Comparison of ENCODE assay signal across 1 cellular context in the genomic region with DNA sequence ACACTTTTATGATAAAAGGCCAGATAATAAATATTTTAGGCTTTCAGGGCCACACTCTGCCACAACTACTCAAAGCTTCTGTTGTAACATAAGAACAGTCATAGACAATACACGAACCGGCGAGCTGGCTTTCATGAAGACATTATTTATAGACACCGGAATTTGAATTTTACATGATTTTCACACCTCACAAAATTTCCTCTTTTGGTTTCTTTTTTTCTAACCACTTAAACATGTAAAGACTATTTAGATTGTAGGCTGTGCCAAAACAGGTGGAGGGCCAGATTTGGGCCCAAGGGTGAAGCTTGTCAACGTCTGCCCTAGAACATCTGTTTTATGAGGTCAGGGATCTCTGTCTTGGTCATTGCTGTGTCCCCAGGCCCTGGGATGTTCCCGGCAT.
TF ChIP-seq lines count a peak whose summit lies in the region.

No MANE protein-coding gene starts in this region.

TF ChIP-seq in K562, 482 proteins besides CTCF, POLR2A, EP300 and RAD21:
- TF ChIP-seq, protein P1, sequence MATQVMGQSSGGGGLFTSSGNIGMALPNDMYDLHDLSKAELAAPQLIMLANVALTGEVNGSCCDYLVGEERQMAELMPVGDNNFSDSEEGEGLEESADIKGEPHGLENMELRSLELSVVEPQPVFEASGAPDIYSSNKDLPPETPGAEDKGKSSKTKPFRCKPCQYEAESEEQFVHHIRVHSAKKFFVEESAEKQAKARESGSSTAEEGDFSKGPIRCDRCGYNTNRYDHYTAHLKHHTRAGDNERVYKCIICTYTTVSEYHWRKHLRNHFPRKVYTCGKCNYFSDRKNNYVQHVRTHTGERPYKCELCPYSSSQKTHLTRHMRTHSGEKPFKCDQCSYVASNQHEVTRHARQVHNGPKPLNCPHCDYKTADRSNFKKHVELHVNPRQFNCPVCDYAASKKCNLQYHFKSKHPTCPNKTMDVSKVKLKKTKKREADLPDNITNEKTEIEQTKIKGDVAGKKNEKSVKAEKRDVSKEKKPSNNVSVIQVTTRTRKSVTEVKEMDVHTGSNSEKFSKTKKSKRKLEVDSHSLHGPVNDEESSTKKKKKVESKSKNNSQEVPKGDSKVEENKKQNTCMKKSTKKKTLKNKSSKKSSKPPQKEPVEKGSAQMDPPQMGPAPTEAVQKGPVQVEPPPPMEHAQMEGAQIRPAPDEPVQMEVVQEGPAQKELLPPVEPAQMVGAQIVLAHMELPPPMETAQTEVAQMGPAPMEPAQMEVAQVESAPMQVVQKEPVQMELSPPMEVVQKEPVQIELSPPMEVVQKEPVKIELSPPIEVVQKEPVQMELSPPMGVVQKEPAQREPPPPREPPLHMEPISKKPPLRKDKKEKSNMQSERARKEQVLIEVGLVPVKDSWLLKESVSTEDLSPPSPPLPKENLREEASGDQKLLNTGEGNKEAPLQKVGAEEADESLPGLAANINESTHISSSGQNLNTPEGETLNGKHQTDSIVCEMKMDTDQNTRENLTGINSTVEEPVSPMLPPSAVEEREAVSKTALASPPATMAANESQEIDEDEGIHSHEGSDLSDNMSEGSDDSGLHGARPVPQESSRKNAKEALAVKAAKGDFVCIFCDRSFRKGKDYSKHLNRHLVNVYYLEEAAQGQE (CRISPR knock-in tag; IDR thresholded peaks at IDR 0.05; ENCODE audit: low read depth) = no peak
- no peak for TF ChIP-seq FOXP1 (CRISPR knock-in tag; IDR thresholded peaks at IDR 0.05)
- TF ChIP-seq, protein P2, sequence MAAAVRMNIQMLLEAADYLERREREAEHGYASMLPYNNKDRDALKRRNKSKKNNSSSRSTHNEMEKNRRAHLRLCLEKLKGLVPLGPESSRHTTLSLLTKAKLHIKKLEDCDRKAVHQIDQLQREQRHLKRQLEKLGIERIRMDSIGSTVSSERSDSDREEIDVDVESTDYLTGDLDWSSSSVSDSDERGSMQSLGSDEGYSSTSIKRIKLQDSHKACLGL (CRISPR knock-in tag; IDR thresholded peaks at IDR 0.05; ENCODE audit: borderline replicate concordance, poor library complexity, severe bottlenecking) = no peak
- TF ChIP-seq, protein P3, sequence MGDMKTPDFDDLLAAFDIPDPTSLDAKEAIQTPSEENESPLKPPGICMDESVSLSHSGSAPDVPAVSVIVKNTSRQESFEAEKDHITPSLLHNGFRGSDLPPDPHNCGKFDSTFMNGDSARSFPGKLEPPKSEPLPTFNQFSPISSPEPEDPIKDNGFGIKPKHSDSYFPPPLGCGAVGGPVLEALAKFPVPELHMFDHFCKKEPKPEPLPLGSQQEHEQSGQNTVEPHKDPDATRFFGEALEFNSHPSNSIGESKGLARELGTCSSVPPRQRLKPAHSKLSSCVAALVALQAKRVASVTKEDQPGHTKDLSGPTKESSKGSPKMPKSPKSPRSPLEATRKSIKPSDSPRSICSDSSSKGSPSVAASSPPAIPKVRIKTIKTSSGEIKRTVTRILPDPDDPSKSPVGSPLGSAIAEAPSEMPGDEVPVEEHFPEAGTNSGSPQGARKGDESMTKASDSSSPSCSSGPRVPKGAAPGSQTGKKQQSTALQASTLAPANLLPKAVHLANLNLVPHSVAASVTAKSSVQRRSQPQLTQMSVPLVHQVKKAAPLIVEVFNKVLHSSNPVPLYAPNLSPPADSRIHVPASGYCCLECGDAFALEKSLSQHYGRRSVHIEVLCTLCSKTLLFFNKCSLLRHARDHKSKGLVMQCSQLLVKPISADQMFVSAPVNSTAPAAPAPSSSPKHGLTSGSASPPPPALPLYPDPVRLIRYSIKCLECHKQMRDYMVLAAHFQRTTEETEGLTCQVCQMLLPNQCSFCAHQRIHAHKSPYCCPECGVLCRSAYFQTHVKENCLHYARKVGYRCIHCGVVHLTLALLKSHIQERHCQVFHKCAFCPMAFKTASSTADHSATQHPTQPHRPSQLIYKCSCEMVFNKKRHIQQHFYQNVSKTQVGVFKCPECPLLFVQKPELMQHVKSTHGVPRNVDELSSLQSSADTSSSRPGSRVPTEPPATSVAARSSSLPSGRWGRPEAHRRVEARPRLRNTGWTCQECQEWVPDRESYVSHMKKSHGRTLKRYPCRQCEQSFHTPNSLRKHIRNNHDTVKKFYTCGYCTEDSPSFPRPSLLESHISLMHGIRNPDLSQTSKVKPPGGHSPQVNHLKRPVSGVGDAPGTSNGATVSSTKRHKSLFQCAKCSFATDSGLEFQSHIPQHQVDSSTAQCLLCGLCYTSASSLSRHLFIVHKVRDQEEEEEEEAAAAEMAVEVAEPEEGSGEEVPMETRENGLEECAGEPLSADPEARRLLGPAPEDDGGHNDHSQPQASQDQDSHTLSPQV (IDR thresholded peaks at IDR 0.05) = no peak
- TF ChIP-seq CAMTA2 (CRISPR knock-in tag; conservative IDR thresholded peaks at IDR 0.05) = no peak
- TF ChIP-seq NFYB (IDR thresholded peaks at IDR 0.05; ENCODE audit: extremely low read depth, insufficient read length) = no peak
- no peak for TF ChIP-seq CXXC5 (CRISPR knock-in tag; IDR thresholded peaks at IDR 0.05)
- TF ChIP-seq POLR2AphosphoS2 (IDR thresholded peaks at IDR 0.05; ENCODE audit: low read length) = no peak
- TF ChIP-seq NELFE (IDR thresholded peaks at IDR 0.05; ENCODE audit: insufficient read depth, insufficient read length) = no peak
